ENCODE assay signal across 19 cellular contexts in genomic region chr7:10646249-10646648, GRCh38.
A peak's percentile ranks its signal among the peaks of the same experiment; 100 is the strongest.
DNase-seq lines count a peak whose midpoint lies in the region; ATAC-seq lines count a peak whose summit lies in the region.
"Had no signal": no experiment of that assay in that cellular context is flagged by ENCODE, and none has a peak within 500 bp of the region (broad histone marks: within the 10 kb centered on the region; RNA-seq: fewer than 3 reads in every experiment).

No MANE protein-coding gene starts in this region.

- no peaks in the 10 kb centered on the region for H3K36me3 Mint-ChIP-seq in natural killer cell treated with Interleukin-12 subunit alpha and Interleukin-12 subunit beta and Interleukin-15 and Interleukin-18, amount 100 ng/mL, for 72 hours
- H3K36me3 Mint-ChIP-seq: CD8-positive, alpha-beta memory T cell had no signal

- H4K8ac ChIP-seq in mesendoderm (ENCODE audit: low read depth, low read length) = no peak overlapping the region

- H2AK5ac ChIP-seq in mesendoderm (ENCODE audit: low read length) = no peak overlapping the region

- ATAC-seq in GM18868 (IDR thresholded peaks at IDR 0.05; ENCODE audit: unreplicated experiment) (peak; percentile 53), GM19023 (IDR thresholded peaks at IDR 0.05; ENCODE audit: unreplicated experiment) (no peak)
- peak; percentile 55 to 71 for ATAC-seq in natural killer cell treated with Interleukin-12 subunit alpha and Interleukin-12 subunit beta and Interleukin-15 and Interleukin-18, amount 100 ng/mL, for 72 hours
- ATAC-seq: SK-N-SH treated with all-trans-retinoic acid at 6 μM for 48 hours had no signal

- no peaks in the 10 kb centered on the region for H3K9me3 Mint-ChIP-seq in natural killer cell treated with Interleukin-12 subunit alpha and Interleukin-12 subunit beta and Interleukin-15 and Interleukin-18, amount 100 ng/mL, for 72 hours
- H3K9me3 Mint-ChIP-seq: H9 had no signal

- peaks cover 45 to 50% of the 10 kb centered on the region in 2 donors for H3K4me1 Mint-ChIP-seq in natural killer cell treated with Interleukin-12 subunit alpha and Interleukin-12 subunit beta and Interleukin-15 and Interleukin-18, amount 100 ng/mL, for 72 hours (ENCODE audit: low read depth in 2 of 2)
- H3K4me1 Mint-ChIP-seq: H9 had no signal

- no peak overlapping the region for H2BK5ac ChIP-seq in mesendoderm (ENCODE audit: low read length)

- H3K27me3 ChIP-seq in mesendoderm (ENCODE audit: insufficient read depth, low read length, poor library complexity) = no peaks in the 10 kb centered on the region
- H3K27me3 ChIP-seq: BE2C had no signal

- H3K23ac ChIP-seq in mesendoderm (ENCODE audit: low read length) = no peak overlapping the region

- peak; percentile 91 for DNase-seq in MV-4-11 (lab: John Stamatoyannopoulos, UW)
- DNase-seq in SKM-1 (lab: John Stamatoyannopoulos, UW; ENCODE audit: unreplicated experiment) = peak; percentile 13
- no peak for DNase-seq in natural killer cell treated with Interleukin-12 subunit alpha and Interleukin-12 subunit beta and Interleukin-15 and Interleukin-18, amount 100 ng/mL, for 72 hours (ENCODE audit: low spot score)
- DNase-seq in mesendoderm = no peak
- DNase-seq in COLO668 (lab: John Stamatoyannopoulos, UW; ENCODE audit: unreplicated experiment) = no peak
- DNase-seq: ACHN; BE2C; CD8-positive, alpha-beta memory T cell; DMS 273 treated with DMSO at 0.1 percent for 48 hours; EL; H9; NCI-H187; NCI-H2171 treated with DMSO at 0.1 percent for 48 hours; NCI-H510A; PC-9; T-helper 2 cell had no signal

- H3K4me3 ChIP-seq in mesendoderm (ENCODE audit: low read length) = no peak overlapping the region
- H3K4me3 ChIP-seq: PC-9 had no signal

- no peak overlapping the region for H3K9ac ChIP-seq in mesendoderm (ENCODE audit: low read length)

- no peak overlapping the region for H3K18ac ChIP-seq in mesendoderm (ENCODE audit: low read length)

- H3K27ac ChIP-seq in mesendoderm (ENCODE audit: low read depth, low read length) = no peak overlapping the region
- H3K27ac ChIP-seq: PC-9 had no signal

- H3K79me2 ChIP-seq in mesendoderm (ENCODE audit: control insufficient read depth, insufficient read depth, low read length) = no peaks in the 10 kb centered on the region

- no CpG with 5 or more reads among the region's 5 CpGs for WGBS in mesendoderm (ENCODE audit: extremely low coverage, insufficient coverage, low lambda C conversion rate)

- H3K27ac Mint-ChIP-seq in natural killer cell treated with Interleukin-12 subunit alpha and Interleukin-12 subunit beta and Interleukin-15 and Interleukin-18, amount 100 ng/mL, for 72 hours = peak overlapping the region; percentile 72 to 77
- H3K27ac Mint-ChIP-seq: CD8-positive, alpha-beta memory T cell; H9 had no signal

- H2BK15ac ChIP-seq in mesendoderm (replicated peaks; ENCODE audit: low read depth) = no peak overlapping the region

- no peak overlapping the region for H4K5ac ChIP-seq in mesendoderm (ENCODE audit: low read length)

- no peak overlapping the region for H3K56ac ChIP-seq in mesendoderm (ENCODE audit: low read length)

- no peak overlapping the region for H2BK120ac ChIP-seq in mesendoderm (ENCODE audit: low read depth, low read length)

- H3K4me3 Mint-ChIP-seq in natural killer cell treated with Interleukin-12 subunit alpha and Interleukin-12 subunit beta and Interleukin-15 and Interleukin-18, amount 100 ng/mL, for 72 hours = peak overlapping the region; percentile 58
- H3K4me3 Mint-ChIP-seq: CD8-positive, alpha-beta memory T cell; H9 had no signal

- H3K27me3 Mint-ChIP-seq in natural killer cell treated with Interleukin-12 subunit alpha and Interleukin-12 subunit beta and Interleukin-15 and Interleukin-18, amount 100 ng/mL, for 72 hours = no peaks in the 10 kb centered on the region
- H3K27me3 Mint-ChIP-seq: CD8-positive, alpha-beta memory T cell had no signal

- H3K36me3 ChIP-seq in mesendoderm (ENCODE audit: control insufficient read depth, insufficient read depth, low read length) = no peaks in the 10 kb centered on the region
- H3K36me3 ChIP-seq: BE2C had no signal

- H3K4me2 ChIP-seq in mesendoderm (ENCODE audit: low read length) = no peak overlapping the region
- H3K4me2 ChIP-seq: PC-9 had no signal

- H3K4me1 ChIP-seq in mesendoderm (ENCODE audit: control insufficient read depth, low read depth, low read length) = no peaks in the 10 kb centered on the region
- H3K4me1 ChIP-seq: BE2C had no signal

- no peak overlapping the region for H3K4ac ChIP-seq in mesendoderm (ENCODE audit: low read depth, low read length)

- no peaks in the 10 kb centered on the region for H3K79me1 ChIP-seq in mesendoderm (ENCODE audit: low read length)

Comparison
In these comparisons a context has a peak if more than half of its experiments do, and no peak if none do; other contexts are left out.
1. DNase-seq: peak in MV-4-11 (single experiment) and SKM-1 (single experiment); none in natural killer cell treated with Interleukin-12 subunit alpha and Interleukin-12 subunit beta and Interleukin-15 and Interleukin-18, amount 100 ng/mL, for 72 hours (single experiment), mesendoderm (single experiment) and COLO668 (single experiment).